ENCODE assay signal across 25 cellular contexts in the genomic region with DNA sequence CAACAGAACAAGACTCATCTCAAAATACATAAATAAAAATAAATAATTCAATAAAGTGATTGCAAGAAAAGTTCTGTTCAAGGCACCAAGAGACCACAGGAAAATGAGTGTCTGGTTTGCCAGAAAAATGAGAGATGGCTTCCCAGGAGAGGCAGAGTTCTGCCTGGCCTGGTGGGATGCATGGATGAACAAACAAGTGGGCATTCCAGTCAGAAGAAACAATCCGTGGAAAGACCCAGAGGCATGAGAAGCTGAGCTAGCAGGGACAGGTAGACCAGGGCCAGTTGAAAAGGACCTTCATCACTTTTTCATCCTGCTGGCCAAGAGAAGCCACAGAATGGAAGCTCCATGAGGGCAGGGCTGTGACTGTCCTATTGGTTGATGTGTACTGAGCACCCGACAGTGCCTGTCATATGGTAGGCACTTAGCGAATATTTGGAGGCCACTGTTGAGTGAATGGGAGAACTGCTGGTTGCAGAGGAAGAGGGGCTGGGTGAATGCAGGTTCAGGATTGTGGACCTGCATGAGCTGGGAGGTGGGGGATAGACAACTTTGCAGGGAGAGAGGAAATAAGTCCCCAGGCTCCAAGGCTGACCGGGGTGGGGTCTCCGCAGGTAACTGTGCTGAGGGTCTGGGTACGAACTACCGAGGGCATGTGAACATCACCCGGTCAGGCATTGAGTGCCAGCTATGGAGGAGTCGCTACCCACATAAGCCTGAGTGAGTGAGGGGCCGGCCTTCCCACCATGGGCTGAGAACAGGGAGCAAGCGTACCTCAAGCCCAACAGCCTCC. TPM values are rescaled to one million over a fixed set of nuclear protein-coding genes. Genes with fewer than 3 reads are reported as not detected.
DNase-seq lines count a peak whose midpoint lies in the region; ATAC-seq, FAIRE-seq and TF ChIP-seq lines count a peak whose summit lies in the region.
"Had no signal": no experiment of that assay in that cellular context is flagged by ENCODE, and none has a peak within 500 bp of the region (broad histone marks: within the 10 kb centered on the region; RNA-seq: fewer than 3 reads in every experiment).

No MANE protein-coding gene starts in this region.

- H3K4me3 ChIP-seq in NB4 (ENCODE audit: low read depth, low read length) (no peak overlapping the region), K562 (no peak overlapping the region), liver (ENCODE audit: low read depth in 1 of 3, low read length in 3 of 3) (no peak overlapping the region), osteoblast (ENCODE audit: insufficient read depth, low read length) (no peak overlapping the region), upper lobe of right lung (no peak overlapping the region)
- H3K4me3 ChIP-seq: A549; BLaER1 treated with 17β-estradiol and CSF1 and Interleukin-3, amounts not matched to agents 10 nM and 100 nM; GM12878; GM23248 had no signal

- H3K9ac ChIP-seq in K562 (ENCODE audit: insufficient read depth in 1 of 2, low read depth in 2 of 2, low read length in 2 of 2): no peak overlapping the region
- H3K9ac ChIP-seq in liver (ENCODE audit: low read depth in 1 of 2, low read length in 2 of 2): no peak overlapping the region
- H3K9ac ChIP-seq: GM23248 had no signal

- in situ Hi-C loops in K562 (cut with MboI): no loop called here

- FAIRE-seq in K562 (lab: Jason Lieb, UNC): no peak
- FAIRE-seq: A549, GM12878, GM19239 had no signal

- no peak overlapping the region for H2AFZ ChIP-seq in K562 (ENCODE audit: low read depth, low read length)
- no peak overlapping the region for H2AFZ ChIP-seq in osteoblast (ENCODE audit: low read length)
- H2AFZ ChIP-seq: GM23248 had no signal

- no peaks in the 10 kb centered on the region for H3K79me2 ChIP-seq in K562 (ENCODE audit: control insufficient read depth, insufficient read depth, low read length)
- H3K79me2 ChIP-seq in osteoblast (ENCODE audit: insufficient read depth, low read length): no peaks in the 10 kb centered on the region

- CTCF ChIA-PET in K562 (lab: Yijun Ruan, JAX; ENCODE audit: low intra/inter-chr PET ratio): no interaction called here

- ATAC-seq in K562 (no peak), upper lobe of right lung (no peak)
- ATAC-seq: A549, GM12878, HCT116 had no signal

- WGBS in K562 (ENCODE audit: insufficient coverage, low coverage, missing lambda C conversion rate): 39% methylated on average over 11 of the region's 11 CpGs
- 92% methylated on average over 11 of the region's 11 CpGs for WGBS in liver

- no peaks in the 10 kb centered on the region for H3K9me1 ChIP-seq in K562 (ENCODE audit: control insufficient read depth, insufficient read depth, low read length)

- no peak for TF ChIP-seq EP300 in K562 (IDR thresholded peaks at IDR 0.05; ENCODE audit: low read length)

- H3K9me3 ChIP-seq in K562 (replicated peaks; ENCODE audit: control insufficient read depth, insufficient read depth, low read depth, low read length) (peaks cover 4% of the 10 kb centered on the region; the same call in 1 of the 2 replicates), liver (ENCODE audit: control insufficient read depth in 4 of 4, low read length in 3 of 4) (no peaks in the 10 kb centered on the region), osteoblast (ENCODE audit: low read depth, low read length) (no peaks in the 10 kb centered on the region), upper lobe of right lung (no peaks in the 10 kb centered on the region)
- H3K9me3 ChIP-seq: A549; BE2C; BLaER1 treated with 17β-estradiol and CSF1 and Interleukin-3, amounts not matched to agents 10 nM and 100 nM had no signal

- no TSS peak for BruUV-seq in K562 (replicated peaks; lab: Mats Ljungman, UMichigan)

- TF ChIP-seq POLR2A in NB4 (IDR thresholded peaks at IDR 0.05; ENCODE audit: extremely low read depth, insufficient read length): no peak
- no peak for TF ChIP-seq POLR2A in K562 (conservative IDR thresholded peaks at IDR 0.05)

- H3K4me2 ChIP-seq in K562 (ENCODE audit: insufficient read depth, low read length) (no peak overlapping the region), osteoblast (ENCODE audit: insufficient read depth, low read length) (no peak overlapping the region)
- H3K4me2 ChIP-seq: A549 had no signal

- TF ChIP-seq RAD21 in K562 (CRISPR knock-in tag; conservative IDR thresholded peaks at IDR 0.05 in 1 of 2, IDR thresholded peaks at IDR 0.05 in 1 of 2) (no peak), liver (IDR thresholded peaks at IDR 0.05) (no peak)

- TF ChIP-seq CTCF in NB4 (IDR thresholded peaks at IDR 0.05; ENCODE audit: low read depth, low read length) (no peak), K562 (IDR thresholded peaks at IDR 0.05 in 2 of 3, conservative IDR thresholded peaks at IDR 0.05 in 1 of 3; ENCODE audit: insufficient read depth in 2 of 3, low read depth in 1 of 3, low read length in 3 of 3) (no peak), liver (IDR thresholded peaks at IDR 0.05; ENCODE audit: low read depth, low read length, missing input control) (no peak), osteoblast (IDR thresholded peaks at IDR 0.05; ENCODE audit: extremely low read depth, low read depth, low read length) (no peak), upper lobe of right lung (IDR thresholded peaks at IDR 0.05) (no peak)

- H3K27me3 ChIP-seq in K562 (ENCODE audit: control insufficient read depth in 2 of 2, insufficient read depth in 2 of 2, low read length in 2 of 2): peaks cover 0 to 3% of the 10 kb centered on the region in 2 experiments; a peak in 1 of 5 replicates
- no peaks in the 10 kb centered on the region for H3K27me3 ChIP-seq in liver (ENCODE audit: control insufficient read depth in 4 of 4, insufficient read depth in 4 of 4, low read length in 3 of 4)
- H3K27me3 ChIP-seq in osteoblast (ENCODE audit: insufficient read depth, low read length): no peaks in the 10 kb centered on the region
- no peaks in the 10 kb centered on the region for H3K27me3 ChIP-seq in upper lobe of right lung
- H3K27me3 ChIP-seq: BE2C; BLaER1 treated with 17β-estradiol and CSF1 and Interleukin-3, amounts not matched to agents 10 nM and 100 nM had no signal

- POLR2A ChIA-PET in K562 (lab: Yijun Ruan, JAX): interaction anchor here (0.9 kb wide), 2 partner anchors 11 to 17 kb away, joined by 3 read pairs; no protein-coding TSS in a partner anchor

- intact Hi-C loops in K562 (cut with micrococcal nuclease) (no loop called here), upper lobe of right lung (cut with DNase I) (no loop called here)

- peaks cover 4 to 26% of the 10 kb centered on the region in 2 experiments; a peak in 4 of 5 replicates for H3K4me1 ChIP-seq in K562 (replicated peaks in 1 of 2; ENCODE audit: control insufficient read depth in 2 of 2, insufficient read depth in 2 of 2, low read length in 2 of 2)
- H3K4me1 ChIP-seq in liver (ENCODE audit: control insufficient read depth in 4 of 4, insufficient read depth in 4 of 4, low read length in 3 of 4): peaks cover 12 to 57% (median 36%) of the 10 kb centered on the region in 4 donors
- no peaks in the 10 kb centered on the region for H3K4me1 ChIP-seq in osteoblast (ENCODE audit: insufficient read depth, low read length)
- H3K4me1 ChIP-seq in upper lobe of right lung: no peaks in the 10 kb centered on the region
- H3K4me1 ChIP-seq: BE2C had no signal

- DNase-seq in NB4 (ENCODE audit: low read depth) (peak; percentile 18), K562 (ENCODE audit: extremely low read depth in 1 of 4, low spot score in 3 of 4) (no peak), osteoblast (ENCODE audit: insufficient read length, low spot score, missing footprints) (peak; percentile 46), COR-L47 (lab: John Stamatoyannopoulos, UW) (no peak), upper lobe of right lung (no peak)
- DNase-seq in activated effector memory CD4-positive, alpha-beta T cell treated with Interleukin-2 at 50 U/mL for 16 hours: no peak
- DNase-seq: 8988T; ACHN; AML-193; BE2C; Calu3; CD4-positive, alpha-beta T cell; CD8-positive, alpha-beta memory T cell; DMS53; EL; GDM1; GM23248; H9 had no signal

- H3K36me3 ChIP-seq in K562 (ENCODE audit: control insufficient read depth, insufficient read depth, low read length) (no peaks in the 10 kb centered on the region), liver (ENCODE audit: control insufficient read depth in 4 of 4, insufficient read depth in 3 of 4, low read depth in 1 of 4, low read length in 3 of 4) (peaks cover 9 to 30% (median 24%) of the 10 kb centered on the region in 4 donors), osteoblast (ENCODE audit: insufficient read depth, low read length) (no peaks in the 10 kb centered on the region), upper lobe of right lung (no peaks in the 10 kb centered on the region)
- H3K36me3 ChIP-seq: BE2C; BLaER1 treated with 17β-estradiol and CSF1 and Interleukin-3, amounts not matched to agents 10 nM and 100 nM had no signal

- no peaks in the 10 kb centered on the region for H4K20me1 ChIP-seq in K562 (replicated peaks; ENCODE audit: control insufficient read depth, insufficient read depth, low read length)
- H4K20me1 ChIP-seq in osteoblast (ENCODE audit: insufficient read depth, low read length): no peaks in the 10 kb centered on the region
- H4K20me1 ChIP-seq: BLaER1 treated with 17β-estradiol and CSF1 and Interleukin-3, amounts not matched to agents 10 nM and 100 nM had no signal

- H3K27ac ChIP-seq in K562 (ENCODE audit: extremely low read depth, low read depth, low read length) (no peak overlapping the region), liver (ENCODE audit: low read depth in 1 of 2, low read length in 2 of 2) (peak overlapping the region; percentile 58 to 61), osteoblast (ENCODE audit: low read depth, low read length) (no peak overlapping the region), upper lobe of right lung (no peak overlapping the region)
- H3K27ac ChIP-seq: BLaER1 treated with 17β-estradiol and CSF1 and Interleukin-3, amounts not matched to agents 10 nM and 100 nM; GM23248 had no signal

RNA-seq across cellular contexts. Expression of a gene that starts 3.7 kb away (rescaled TPM):
- total RNA-seq in K562 (2011; cell fraction: chromatin; rRNA removed; ENCODE audit: low replicate concordance): not detected in 2 replicates
- not detected in 2 replicates for total RNA-seq in K562 (2011; cell fraction: nucleolus; rRNA removed)
- total RNA-seq in K562 (2011; cell fraction: nucleoplasm; rRNA removed): not detected in 2 replicates
- total RNA-seq in K562 (2014; rRNA removed): not detected in 2 replicates
- total RNA-seq in K562 (2014; rRNA removed; fragmentation: Illumina TruSeq; extraction: Trizol): not detected in 2 replicates
- total RNA-seq in K562 (2015; rRNA removed; fragmentation: Illumina TruSeq; extraction: Trizol): not detected in 2 replicates
- 0.16 and 0.22 TPM in 2 replicates for total RNA-seq in K562 (2021)
- polyA plus RNA-seq in K562 (2011; rRNA removed): not detected in 2 replicates
- polyA plus RNA-seq in K562 (2011; cell fraction: cytosol; rRNA removed): not detected in 2 replicates
- polyA plus RNA-seq in K562 (2011; cell fraction: nucleus; rRNA removed): not detected in 2 replicates
- not detected in 2 replicates for polyA plus RNA-seq in K562 (2012)
- not detected in 2 replicates for polyA plus RNA-seq in K562 (2014; fragmentation: Illumina TruSeq; extraction: Trizol)
- polyA plus RNA-seq in K562 (2014; fragmentation: Nextera tagmentation; extraction: Ambion mirVana): not detected
- not detected in 2 replicates for polyA plus RNA-seq in K562 (2014; rRNA removed)
- not detected in 2 replicates for polyA minus RNA-seq in K562 (2011; rRNA and poly(A)+ RNA removed)
- polyA minus RNA-seq in K562 (2011; cell fraction: cytosol; rRNA and poly(A)+ RNA removed): 2.4 TPM in 1 of 2 replicates, not detected in the other
- polyA minus RNA-seq in K562 (2011; cell fraction: nucleus; rRNA and poly(A)+ RNA removed): not detected in 2 replicates
- 1,000 to 10,000 TPM in 1 of 2 donors, 100 to 1,000 TPM in 1; 631 to 1,505 TPM for total RNA-seq in liver
- polyA plus RNA-seq in liver: 1,000 to 10,000 TPM; 1,126 to 1,337 TPM
- not detected in 2 replicates for total RNA-seq in osteoblast
- not detected for total RNA-seq in upper lobe of right lung
- total RNA-seq: Calu3; CD4-positive, alpha-beta T cell; CD8-positive, alpha-beta memory T cell; GM23248; H9 had no signal
- polyA plus RNA-seq: CD14-positive monocyte; CD8-positive, alpha-beta memory T cell; GM12878; GM23248 had no signal

RNA-seq across cellular contexts. Expression of a gene that starts 21.9 kb away (rescaled TPM):
- total RNA-seq in K562 (2011; cell fraction: chromatin; rRNA removed; ENCODE audit: low replicate concordance): 16.0 and 39.3 TPM in 2 replicates
- 22.9 and 32.4 TPM in 2 replicates for total RNA-seq in K562 (2011; cell fraction: nucleolus; rRNA removed)
- total RNA-seq in K562 (2011; cell fraction: nucleoplasm; rRNA removed): 20.5 and 21.6 TPM in 2 replicates
- total RNA-seq in K562 (2014; rRNA removed) (11.8 and 12.2 TPM in 2 replicates), K562 (2014; rRNA removed; fragmentation: Illumina TruSeq; extraction: Trizol) (7.3 and 7.4 TPM in 2 replicates), K562 (2015; rRNA removed; fragmentation: Illumina TruSeq; extraction: Trizol) (12.8 and 14.1 TPM in 2 replicates), K562 (2021) (17.4 and 18.4 TPM in 2 replicates), liver (1 to 10 TPM; 3.4 to 8.4 TPM), osteoblast (16.2 and 16.3 TPM in 2 replicates), upper lobe of right lung (9.3 TPM)
- polyA plus RNA-seq in K562 (2011; rRNA removed) (4.5 and 7.6 TPM in 2 replicates), K562 (2014; fragmentation: Illumina TruSeq; extraction: Trizol) (7.4 and 10.8 TPM in 2 replicates), K562 (2014; fragmentation: Nextera tagmentation; extraction: Ambion mirVana) (under 1 TPM; 0.15 to 0.38 TPM), K562 (2014; rRNA removed) (7.0 and 10.0 TPM in 2 replicates), liver (1 to 10 TPM; 4.8 to 6.3 TPM)
- polyA plus RNA-seq in K562 (2011; cell fraction: cytosol; rRNA removed): 5.7 and 12.0 TPM in 2 replicates
- polyA plus RNA-seq in K562 (2011; cell fraction: nucleus; rRNA removed): 13.3 and 21.7 TPM in 2 replicates
- 8.5 and 12.1 TPM in 2 replicates for polyA plus RNA-seq in K562 (2012)
- polyA minus RNA-seq in K562 (2011; rRNA and poly(A)+ RNA removed): 4.6 and 4.8 TPM in 2 replicates
- polyA minus RNA-seq in K562 (2011; cell fraction: cytosol; rRNA and poly(A)+ RNA removed): 5.2 and 8.7 TPM in 2 replicates
- 14.1 and 19.8 TPM in 2 replicates for polyA minus RNA-seq in K562 (2011; cell fraction: nucleus; rRNA and poly(A)+ RNA removed)

RNA-seq across cellular contexts. Expression of a gene that starts 22.3 kb away (rescaled TPM):
- total RNA-seq in K562 (2011; cell fraction: chromatin; rRNA removed; ENCODE audit: low replicate concordance): 36.7 and 76.2 TPM in 2 replicates
- 31.7 and 34.5 TPM in 2 replicates for total RNA-seq in K562 (2011; cell fraction: nucleolus; rRNA removed)
- total RNA-seq in K562 (2011; cell fraction: nucleoplasm; rRNA removed): 30.6 and 40.3 TPM in 2 replicates
- 7.4 and 11.1 TPM in 2 replicates for total RNA-seq in K562 (2014; rRNA removed)
- 5.9 and 6.9 TPM in 2 replicates for total RNA-seq in K562 (2014; rRNA removed; fragmentation: Illumina TruSeq; extraction: Trizol)
- total RNA-seq in K562 (2015; rRNA removed; fragmentation: Illumina TruSeq; extraction: Trizol): 10.7 and 11.3 TPM in 2 replicates
- total RNA-seq in K562 (2021): 30.3 and 30.4 TPM in 2 replicates
- polyA plus RNA-seq in K562 (2011; rRNA removed): 8.2 and 13.2 TPM in 2 replicates
- 10.8 and 17.1 TPM in 2 replicates for polyA plus RNA-seq in K562 (2011; cell fraction: cytosol; rRNA removed)
- 11.1 and 18.2 TPM in 2 replicates for polyA plus RNA-seq in K562 (2011; cell fraction: nucleus; rRNA removed)
- polyA plus RNA-seq in K562 (2012): 16.3 and 23.1 TPM in 2 replicates
- polyA plus RNA-seq in K562 (2014; fragmentation: Illumina TruSeq; extraction: Trizol): 25.0 and 26.7 TPM in 2 replicates
- 1 to 10 TPM; 3.6 to 5.7 TPM for polyA plus RNA-seq in K562 (2014; fragmentation: Nextera tagmentation; extraction: Ambion mirVana)
- 14.1 and 14.2 TPM in 2 replicates for polyA plus RNA-seq in K562 (2014; rRNA removed)
- polyA minus RNA-seq in K562 (2011; rRNA and poly(A)+ RNA removed): 23.5 and 26.8 TPM in 2 replicates
- polyA minus RNA-seq in K562 (2011; cell fraction: cytosol; rRNA and poly(A)+ RNA removed): 27.3 and 29.4 TPM in 2 replicates
- polyA minus RNA-seq in K562 (2011; cell fraction: nucleus; rRNA and poly(A)+ RNA removed): 11.3 and 15.9 TPM in 2 replicates
- 10 to 100 TPM; 10.9 to 21.9 TPM for total RNA-seq in liver
- polyA plus RNA-seq in liver: 10 to 100 TPM; 18.5 to 21.6 TPM
- total RNA-seq in osteoblast: 88.3 and 100 TPM in 2 replicates
- total RNA-seq in upper lobe of right lung: 62.8 TPM

Comparison
In these comparisons a context has a peak if more than half of its experiments do, and no peak if none do; other contexts are left out.
1. DNase-seq: peak in NB4 (single experiment) and osteoblast (single experiment); none in K562 (0 of 4), activated effector memory CD4-positive, alpha-beta T cell treated with Interleukin-2 at 50 U/mL for 16 hours (single experiment), COR-L47 (single experiment) and upper lobe of right lung (single experiment).
2. H3K27ac ChIP-seq: peak in liver (2 of 2); none in K562 (single experiment), osteoblast (single experiment) and upper lobe of right lung (single experiment).
3. RNA of a gene that starts 3.7 kb away (total RNA-seq): 631 to 1,505 TPM in liver; not detected in upper lobe of right lung (single experiment), 0.16 to 0.22 TPM in K562 and not detected in osteoblast; every median in the first group is over 100 times any median in the second.